1 cellular context compared by ENCODE assay signal in genomic region chrX:134406230-134406794, GRCh38.
A peak's percentile ranks its signal among the peaks of the same experiment; 100 is the strongest.
TF ChIP-seq lines count a peak whose summit lies in the region.

No MANE protein-coding gene starts in this region.

TF ChIP-seq in K562, 482 proteins besides CTCF, POLR2A, EP300 and RAD21 (continued from another document and continues in another):
- TF ChIP-seq RCOR1 (IDR thresholded peaks at IDR 0.05; ENCODE audit: borderline replicate concordance in 1 of 2, low read depth in 2 of 2, low read length in 2 of 2) = 0 out of 4 replicates have a peak, but pooled peaks of 1 of the 2 experiments have one; percentile 18
- TF ChIP-seq NFIX (CRISPR knock-in tag; IDR thresholded peaks at IDR 0.05; ENCODE audit: low read depth) = no peak
- TF ChIP-seq ZNF551 (CRISPR knock-in tag; IDR thresholded peaks at IDR 0.05) = no peak
- no peak for TF ChIP-seq ZNF77 (CRISPR knock-in tag; IDR thresholded peaks at IDR 0.05)
- no peak for TF ChIP-seq E4F1 (CRISPR knock-in tag; IDR thresholded peaks at IDR 0.05; ENCODE audit: borderline replicate concordance)
- no peak for TF ChIP-seq HSF4 (CRISPR knock-in tag; IDR thresholded peaks at IDR 0.05; ENCODE audit: borderline replicate concordance)
- TF ChIP-seq ARHGAP35 (IDR thresholded peaks at IDR 0.05; ENCODE audit: partially characterized antibody) = no peak
- peak; percentile 68 for TF ChIP-seq ELF1 (tag; IDR thresholded peaks at IDR 0.05)
- TF ChIP-seq CLOCK (CRISPR knock-in tag; IDR thresholded peaks at IDR 0.05; ENCODE audit: borderline replicate concordance) = no peak
- TF ChIP-seq MCM5 (IDR thresholded peaks at IDR 0.05; ENCODE audit: low read depth) = no peak
- no peak for TF ChIP-seq POLR2G (IDR thresholded peaks at IDR 0.05; ENCODE audit: low read depth, low read length)
- TF ChIP-seq PYGO2 (tag; IDR thresholded peaks at IDR 0.05) = no peak
- TF ChIP-seq ZNF175 (CRISPR knock-in tag; IDR thresholded peaks at IDR 0.05; ENCODE audit: low read depth) = no peak
- no peak for TF ChIP-seq POU5F1 (IDR thresholded peaks at IDR 0.05; ENCODE audit: borderline replicate concordance, low read depth, low read length, partially characterized antibody)
- TF ChIP-seq STAT5A (IDR thresholded peaks at IDR 0.05; ENCODE audit: borderline replicate concordance, low read length) = 0 out of 2 replicates have a peak, but pooled peaks have one; percentile 11
- TF ChIP-seq ADNP (tag; IDR thresholded peaks at IDR 0.05) = no peak
- no peak for TF ChIP-seq ARID3A (IDR thresholded peaks at IDR 0.05; ENCODE audit: borderline replicate concordance, low read depth, low read length)
- TF ChIP-seq, protein P1, sequence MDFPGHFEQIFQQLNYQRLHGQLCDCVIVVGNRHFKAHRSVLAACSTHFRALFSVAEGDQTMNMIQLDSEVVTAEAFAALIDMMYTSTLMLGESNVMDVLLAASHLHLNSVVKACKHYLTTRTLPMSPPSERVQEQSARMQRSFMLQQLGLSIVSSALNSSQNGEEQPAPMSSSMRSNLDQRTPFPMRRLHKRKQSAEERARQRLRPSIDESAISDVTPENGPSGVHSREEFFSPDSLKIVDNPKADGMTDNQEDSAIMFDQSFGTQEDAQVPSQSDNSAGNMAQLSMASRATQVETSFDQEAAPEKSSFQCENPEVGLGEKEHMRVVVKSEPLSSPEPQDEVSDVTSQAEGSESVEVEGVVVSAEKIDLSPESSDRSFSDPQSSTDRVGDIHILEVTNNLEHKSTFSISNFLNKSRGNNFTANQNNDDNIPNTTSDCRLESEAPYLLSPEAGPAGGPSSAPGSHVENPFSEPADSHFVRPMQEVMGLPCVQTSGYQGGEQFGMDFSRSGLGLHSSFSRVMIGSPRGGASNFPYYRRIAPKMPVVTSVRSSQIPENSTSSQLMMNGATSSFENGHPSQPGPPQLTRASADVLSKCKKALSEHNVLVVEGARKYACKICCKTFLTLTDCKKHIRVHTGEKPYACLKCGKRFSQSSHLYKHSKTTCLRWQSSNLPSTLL (IDR thresholded peaks at IDR 0.05) = no peak
- TF ChIP-seq MEF2A (IDR thresholded peaks at IDR 0.05; ENCODE audit: control insufficient read depth, low read depth, low read length) = no peak
- no peak for TF ChIP-seq SAP30 (IDR thresholded peaks at IDR 0.05; ENCODE audit: borderline replicate concordance, insufficient read depth, low read depth, low read length, poor library complexity, severe bottlenecking)
- TF ChIP-seq CHAMP1 (IDR thresholded peaks at IDR 0.05) = 0 out of 2 replicates have a peak, but pooled peaks have one; percentile 31
- no peak for TF ChIP-seq CXXC5 (CRISPR knock-in tag; IDR thresholded peaks at IDR 0.05)
- TF ChIP-seq SMARCB1 (IDR thresholded peaks at IDR 0.05; ENCODE audit: insufficient read length, low read depth) = no peak
- TF ChIP-seq, protein P2, sequence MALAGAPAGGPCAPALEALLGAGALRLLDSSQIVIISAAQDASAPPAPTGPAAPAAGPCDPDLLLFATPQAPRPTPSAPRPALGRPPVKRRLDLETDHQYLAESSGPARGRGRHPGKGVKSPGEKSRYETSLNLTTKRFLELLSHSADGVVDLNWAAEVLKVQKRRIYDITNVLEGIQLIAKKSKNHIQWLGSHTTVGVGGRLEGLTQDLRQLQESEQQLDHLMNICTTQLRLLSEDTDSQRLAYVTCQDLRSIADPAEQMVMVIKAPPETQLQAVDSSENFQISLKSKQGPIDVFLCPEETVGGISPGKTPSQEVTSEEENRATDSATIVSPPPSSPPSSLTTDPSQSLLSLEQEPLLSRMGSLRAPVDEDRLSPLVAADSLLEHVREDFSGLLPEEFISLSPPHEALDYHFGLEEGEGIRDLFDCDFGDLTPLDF (CRISPR knock-in tag; IDR thresholded peaks at IDR 0.05) = no peak
- TF ChIP-seq CCNT2 (IDR thresholded peaks at IDR 0.05; ENCODE audit: borderline replicate concordance, extremely low read depth, insufficient read length, low read depth, low read length) = no peak
- TF ChIP-seq NFATC3 (IDR thresholded peaks at IDR 0.05) = no peak
- no peak for TF ChIP-seq EWSR1 (IDR thresholded peaks at IDR 0.05; ENCODE audit: borderline replicate concordance, low read depth, partially characterized antibody)
- no peak for TF ChIP-seq ZNF445 (CRISPR knock-in tag; IDR thresholded peaks at IDR 0.05; ENCODE audit: low read depth)
- no peak for TF ChIP-seq ZNF282 (CRISPR knock-in tag; IDR thresholded peaks at IDR 0.05)
- TF ChIP-seq ZNF280A (IDR thresholded peaks at IDR 0.05; ENCODE audit: low read depth, partially characterized antibody) = no peak
- no peak for TF ChIP-seq ZNF668 (CRISPR knock-in tag; IDR thresholded peaks at IDR 0.05)
- 0 out of 2 replicates have a peak, but pooled peaks have one; percentile 26 for TF ChIP-seq ZNF592 (IDR thresholded peaks at IDR 0.05)
- TF ChIP-seq SAFB2 (IDR thresholded peaks at IDR 0.05; ENCODE audit: borderline replicate concordance, low read depth, low read length, severe bottlenecking) = no peak
- TF ChIP-seq E2F8 (IDR thresholded peaks at IDR 0.05; ENCODE audit: low read depth, partially characterized antibody) = no peak
- no peak for TF ChIP-seq HNRNPUL1 (IDR thresholded peaks at IDR 0.05; ENCODE audit: low read length)
